In the genomic region with DNA sequence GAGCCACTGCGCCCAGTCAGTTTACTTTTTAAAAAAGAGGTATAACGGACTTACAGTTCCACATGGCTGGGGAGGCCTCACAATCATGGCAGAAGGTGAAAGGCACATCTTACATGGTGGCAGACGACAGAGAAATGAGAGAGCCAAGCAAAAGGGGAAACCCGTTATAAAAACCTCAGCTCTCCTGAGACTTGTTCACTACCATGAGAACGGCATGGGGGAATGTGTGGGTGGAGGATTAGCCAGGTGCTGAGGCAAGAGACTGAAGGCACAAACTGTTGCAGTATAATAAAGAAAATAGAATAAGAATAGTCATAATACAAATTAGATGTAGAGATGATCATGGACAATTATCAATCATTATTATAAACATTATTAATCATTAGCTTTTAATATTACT, we compare ENCODE assay signal across 16 cellular contexts. TPM values are rescaled to one million over a fixed set of nuclear protein-coding genes. Genes with fewer than 3 reads are reported as not detected.
"Had no signal": no experiment of that assay in that cellular context is flagged by ENCODE, and none has a peak within 500 bp of the region (broad histone marks: within the 10 kb centered on the region; RNA-seq: fewer than 3 reads in every experiment).

No MANE protein-coding gene starts in this region.

RNA-seq across cellular contexts. Expression of gene VSTM1, which starts 27.2 kb away (rescaled TPM):
- total RNA-seq: foreskin keratinocyte, hepatocyte, left lobe of liver, lower leg skin, mammary epithelial cell, mucosa of descending colon, neural crest cell, occipital lobe, pancreas, renal cortical epithelial cell, temporal lobe, uterus had no signal
- polyA plus RNA-seq: foreskin keratinocyte, hepatocyte, mammary epithelial cell, pancreas had no signal

RNA-seq across cellular contexts. Expression of gene TARM1, which starts 44.6 kb away (rescaled TPM):
- total RNA-seq: esophagus muscularis mucosa, foreskin keratinocyte, hepatocyte, left lobe of liver, lower leg skin, mammary epithelial cell, mucosa of descending colon, natural killer cell, neural crest cell, occipital lobe, pancreas, renal cortical epithelial cell, temporal lobe, upper lobe of left lung, uterus had no signal
- polyA plus RNA-seq: foreskin keratinocyte, hepatocyte, mammary epithelial cell, pancreas, spleen had no signal

RNA-seq across cellular contexts. Expression of gene CACNG6, which starts 45.1 kb away (rescaled TPM):
- total RNA-seq: esophagus muscularis mucosa, foreskin keratinocyte, left lobe of liver, lower leg skin, mammary epithelial cell, mucosa of descending colon, pancreas, spleen had no signal
- polyA plus RNA-seq: foreskin keratinocyte, hepatocyte, mammary epithelial cell, pancreas, spleen had no signal
